In genomic region chr3:114144909-114145688, GRCh38 we compare ENCODE assay signal across 9 cellular contexts. TPM values are rescaled to one million over a fixed set of nuclear protein-coding genes. Genes with fewer than 3 reads are reported as not detected.
A peak's percentile ranks its signal among the peaks of the same experiment; 100 is the strongest.
DNase-seq lines count a peak whose midpoint lies in the region; ATAC-seq and TF ChIP-seq lines count a peak whose summit lies in the region.
"Had no signal": no experiment of that assay in that cellular context is flagged by ENCODE, and none has a peak within 500 bp of the region (broad histone marks: within the 10 kb centered on the region; RNA-seq: fewer than 3 reads in every experiment).

No MANE protein-coding gene starts in this region.

- no peak for TF ChIP-seq CTCF in RWPE2 (IDR thresholded peaks at IDR 0.05; ENCODE audit: poor library complexity, severe bottlenecking)
- TF ChIP-seq CTCF in stomach (IDR thresholded peaks at IDR 0.05): no peak
- no peak for TF ChIP-seq CTCF in GM13977 (IDR thresholded peaks at IDR 0.05; ENCODE audit: extremely low read depth, insufficient read depth, missing control alignments)

- CTCF ChIA-PET in activated naive CD4-positive, alpha-beta T cell treated with anti-CD3 and anti-CD28 coated beads, Interleukin-2, amount 10 ng/mL, durations not matched to agents 7 days and 5 days (lab: Charles Lee): interaction anchor here (0.8 kb wide), 1 partner anchor 8 kb away, joined by 3 read pairs; no protein-coding TSS in a partner anchor

- H3K4me1 Mint-ChIP-seq in activated naive CD4-positive, alpha-beta T cell treated with anti-CD3 and anti-CD28 coated beads, Interleukin-2, amount 10 ng/mL, durations not matched to agents 7 days and 5 days: no peaks in the 10 kb centered on the region

- no peaks in the 10 kb centered on the region for H3K4me1 ChIP-seq in RWPE2 (ENCODE audit: insufficient read depth, poor library complexity, severe bottlenecking)
- peaks cover 5 to 21% (median 13%) of the 10 kb centered on the region in 4 donors for H3K4me1 ChIP-seq in stomach

- no peak overlapping the region for H3K27ac Mint-ChIP-seq in activated naive CD4-positive, alpha-beta T cell treated with anti-CD3 and anti-CD28 coated beads, Interleukin-2, amount 50 U/mL, for 72 hours
- no peak overlapping the region for H3K27ac Mint-ChIP-seq in activated naive CD4-positive, alpha-beta T cell treated with anti-CD3 and anti-CD28 coated beads, Interleukin-2, amount 10 ng/mL, durations not matched to agents 7 days and 5 days

- WGBS in stomach, 5 donors: 28 to 50% (median 38%) methylated on average over 7 of the region's 7 CpGs

- peak; percentile 90 to 94 for ATAC-seq in activated naive CD4-positive, alpha-beta T cell treated with anti-CD3 and anti-CD28 coated beads, Interleukin-2, amount 50 U/mL, for 72 hours
- peak; percentile 92 for ATAC-seq in RWPE2 (ENCODE audit: low read depth)
- no peak for ATAC-seq in GM18907 (IDR thresholded peaks at IDR 0.05; ENCODE audit: unreplicated experiment)
- no peak for ATAC-seq in GM21737 (IDR thresholded peaks at IDR 0.05; ENCODE audit: unreplicated experiment)

- no peak for TF ChIP-seq POLR2A in stomach (IDR thresholded peaks at IDR 0.05)

- TF ChIP-seq EP300 in stomach (IDR thresholded peaks at IDR 0.05): no peak

- in situ Hi-C loops in GM13977 (cut with MboI; ENCODE audit: low pct_unique_long_range_greater_than_20kb, low sequenced_read_pairs, unreplicated experiment): no loop called here

- no peak overlapping the region for H3K4me3 Mint-ChIP-seq in activated naive CD4-positive, alpha-beta T cell treated with anti-CD3 and anti-CD28 coated beads, Interleukin-2, amount 10 ng/mL, durations not matched to agents 7 days and 5 days

- H3K36me3 ChIP-seq in RWPE2 (ENCODE audit: low read depth) (no peaks in the 10 kb centered on the region), stomach (no peaks in the 10 kb centered on the region)

- H3K36me3 Mint-ChIP-seq in activated naive CD4-positive, alpha-beta T cell treated with anti-CD3 and anti-CD28 coated beads, Interleukin-2, amount 50 U/mL, for 72 hours: no peaks in the 10 kb centered on the region
- H3K36me3 Mint-ChIP-seq in activated naive CD4-positive, alpha-beta T cell treated with anti-CD3 and anti-CD28 coated beads, Interleukin-2, amount 10 ng/mL, durations not matched to agents 7 days and 5 days: no peaks in the 10 kb centered on the region

- H3K9me3 ChIP-seq in RWPE2 (ENCODE audit: severe bottlenecking) (no peaks in the 10 kb centered on the region), stomach (no peaks in the 10 kb centered on the region)

- H3K9me3 Mint-ChIP-seq in activated naive CD4-positive, alpha-beta T cell treated with anti-CD3 and anti-CD28 coated beads, Interleukin-2, amount 50 U/mL, for 72 hours: no peaks in the 10 kb centered on the region
- H3K9me3 Mint-ChIP-seq in activated naive CD4-positive, alpha-beta T cell treated with anti-CD3 and anti-CD28 coated beads, Interleukin-2, amount 10 ng/mL, durations not matched to agents 7 days and 5 days: no peaks in the 10 kb centered on the region

- H3K27me3 Mint-ChIP-seq in activated naive CD4-positive, alpha-beta T cell treated with anti-CD3 and anti-CD28 coated beads, Interleukin-2, amount 10 ng/mL, durations not matched to agents 7 days and 5 days: no peaks in the 10 kb centered on the region

- no peak for DNase-seq in activated naive CD4-positive, alpha-beta T cell treated with anti-CD3 and anti-CD28 coated beads, Interleukin-2, amount 50 U/mL, for 72 hours (ENCODE audit: low spot score in 2 of 2)
- DNase-seq in activated naive CD4-positive, alpha-beta T cell treated with anti-CD3 and anti-CD28 coated beads, Interleukin-2, amount 10 ng/mL, durations not matched to agents 7 days and 5 days: no peak
- no peak for DNase-seq in RWPE2 (ENCODE audit: low spot score)
- DNase-seq in fibroblast of the conjunctiva (ENCODE audit: low read depth): peak; percentile 72
- DNase-seq in stomach: peak; percentile 28
- no peak for DNase-seq in GM13977 (ENCODE audit: low spot score)
- DNase-seq: DND-41 had no signal

- H3K4me3 ChIP-seq in RWPE2 (ENCODE audit: severe bottlenecking): no peak overlapping the region
- H3K4me3 ChIP-seq in stomach: no peak overlapping the region

- H3K27ac ChIP-seq in RWPE2 (ENCODE audit: poor library complexity, severe bottlenecking) (no peak overlapping the region), stomach (peak overlapping the region in 1 of 5 donors; percentile 43)

- intact Hi-C loops in stomach (cut with DNase I; ENCODE audit: low total_unique reads): no loop called here

- H3K27me3 ChIP-seq in RWPE2 (ENCODE audit: insufficient read depth, poor library complexity, severe bottlenecking) (no peaks in the 10 kb centered on the region), stomach (no peaks in the 10 kb centered on the region)

RNA-seq across cellular contexts. Expression of gene DRD3, which starts 33.8 kb away (rescaled TPM):
- not detected for total RNA-seq in activated naive CD4-positive, alpha-beta T cell treated with anti-CD3 and anti-CD28 coated beads, Interleukin-2, amount 50 U/mL, for 72 hours
- not detected for total RNA-seq in stomach
- not detected for polyA plus RNA-seq in stomach

Comparison
In these comparisons a context has a peak if more than half of its experiments do, and no peak if none do; other contexts are left out.
1. ATAC-seq: peak in activated naive CD4-positive, alpha-beta T cell treated with anti-CD3 and anti-CD28 coated beads, Interleukin-2, amount 50 U/mL, for 72 hours (2 of 2) and RWPE2 (single experiment); none in GM18907 (single experiment) and GM21737 (single experiment).
2. DNase-seq: peak in fibroblast of the conjunctiva (single experiment) and stomach (single experiment); none in activated naive CD4-positive, alpha-beta T cell treated with anti-CD3 and anti-CD28 coated beads, Interleukin-2, amount 50 U/mL, for 72 hours (0 of 2), activated naive CD4-positive, alpha-beta T cell treated with anti-CD3 and anti-CD28 coated beads, Interleukin-2, amount 10 ng/mL, durations not matched to agents 7 days and 5 days (single experiment), RWPE2 (single experiment) and GM13977 (single experiment).